In genomic region chr19:13861714-13862531, GRCh38 we compare ENCODE assay signal across 1 cellular context.
TF ChIP-seq lines count a peak whose summit lies in the region.

No MANE protein-coding gene starts in this region.

TF ChIP-seq in GM12878, 131 proteins besides CTCF, POLR2A, EP300 and RAD21 (continued from another document and continues in another):
- TF ChIP-seq E2F4 (IDR thresholded peaks at IDR 0.05; ENCODE audit: low read depth, low read length) (0 out of 2 replicates have a peak, but pooled peaks have one; percentile 17), NR2C1 (IDR thresholded peaks at IDR 0.05) (no peak), USF1 (IDR thresholded peaks at IDR 0.05; ENCODE audit: borderline replicate concordance, extremely low read length, insufficient read depth, low read depth, low read length) (no peak), FOXK2 (IDR thresholded peaks at IDR 0.05) (no peak), SMAD1 (IDR thresholded peaks at IDR 0.05; ENCODE audit: low read depth, partially characterized antibody) (peak; percentile 73), CEBPZ (IDR thresholded peaks at IDR 0.05; ENCODE audit: low read depth, low read length) (no peak), RFX5 (IDR thresholded peaks at IDR 0.05; ENCODE audit: low read depth, low read length) (no peak; the same call in 1 of the 2 replicates), CREB1 (IDR thresholded peaks at IDR 0.05; ENCODE audit: low read depth) (peak; percentile 64), PAX8 (IDR thresholded peaks at IDR 0.05) (no peak), BACH1 (IDR thresholded peaks at IDR 0.05; ENCODE audit: borderline replicate concordance) (peak; percentile 90), MEF2A (IDR thresholded peaks at IDR 0.05; ENCODE audit: insufficient read depth, low read depth, low read length) (peak; percentile 76; the same call in 1 of the 2 replicates), YBX1 (IDR thresholded peaks at IDR 0.05) (no peak), GATAD2B (conservative IDR thresholded peaks at IDR 0.05; ENCODE audit: low read depth) (peak; percentile 100), E2F8 (IDR thresholded peaks at IDR 0.05; ENCODE audit: low read depth, partially characterized antibody) (no peak), ZZZ3 (IDR thresholded peaks at IDR 0.05; ENCODE audit: control insufficient read depth, insufficient read length, low read depth) (no peak), NKRF (conservative IDR thresholded peaks at IDR 0.05) (0 out of 2 replicates have a peak, but pooled peaks have one; percentile 51), SMC3 (IDR thresholded peaks at IDR 0.05; ENCODE audit: borderline replicate concordance, low read length) (peak; percentile 93), JUNB (IDR thresholded peaks at IDR 0.05) (peak; percentile 94), RELA (IDR thresholded peaks at IDR 0.05; ENCODE audit: borderline replicate concordance, partially characterized antibody) (peak; percentile 75), ZBTB4 (CRISPR knock-in tag; IDR thresholded peaks at IDR 0.05) (no peak), ATF7 (IDR thresholded peaks at IDR 0.05; ENCODE audit: low read depth) (peak; percentile 85), MEF2B (IDR thresholded peaks at IDR 0.05; ENCODE audit: partially characterized antibody, poor library complexity, severe bottlenecking) (peak; percentile 99), RELB (IDR thresholded peaks at IDR 0.05; ENCODE audit: low read depth) (peak; percentile 93), SREBF2 (IDR thresholded peaks at IDR 0.05; ENCODE audit: low read length) (no peak), GABPA (IDR thresholded peaks at IDR 0.05; ENCODE audit: low read depth) (no peak), FOS (IDR thresholded peaks at IDR 0.05; ENCODE audit: borderline replicate concordance, extremely low read depth, insufficient read length) (no peak), HCFC1 (IDR thresholded peaks at IDR 0.05; ENCODE audit: low read length) (peak; percentile 4; the same call in 1 of the 2 replicates), CBX5 (IDR thresholded peaks at IDR 0.05; ENCODE audit: low read depth) (0 out of 2 replicates have a peak, but pooled peaks have one; percentile 70), LARP7 (IDR thresholded peaks at IDR 0.05) (no peak; the same call in none of the 2 replicates), NFYA (IDR thresholded peaks at IDR 0.05; ENCODE audit: borderline replicate concordance, low read depth, low read length) (no peak), IKZF2 (IDR thresholded peaks at IDR 0.05) (peak; percentile 96 to 97), SUPT20H (IDR thresholded peaks at IDR 0.05; ENCODE audit: borderline replicate concordance, control insufficient read depth, low read depth, low read length) (no peak), CREM (IDR thresholded peaks at IDR 0.05; ENCODE audit: low read depth) (peak; percentile 82), HDAC6 (IDR thresholded peaks at IDR 0.05; ENCODE audit: unreplicated experiment) (no peak), KDM1A (IDR thresholded peaks at IDR 0.05; ENCODE audit: borderline replicate concordance) (no peak), ZNF217 (IDR thresholded peaks at IDR 0.05) (no peak), ZNF274 (IDR thresholded peaks at IDR 0.05; ENCODE audit: insufficient read depth, insufficient read length) (no peak), CHD1 (IDR thresholded peaks at IDR 0.05; ENCODE audit: low read depth, low read length) (no peak), BCL11A (IDR thresholded peaks at IDR 0.05; ENCODE audit: low read depth, low read length) (peak; percentile 69), SIX5 (IDR thresholded peaks at IDR 0.05; ENCODE audit: low read depth, low read length, severe bottlenecking) (no peak), MTA3 (IDR thresholded peaks at IDR 0.05; ENCODE audit: borderline replicate concordance, low read length) (0 out of 2 replicates have a peak, but pooled peaks have one; percentile 78), ATF2 (IDR thresholded peaks at IDR 0.05; ENCODE audit: low read length) (no peak; the same call in 1 of the 2 replicates), SRF (IDR thresholded peaks at IDR 0.05; ENCODE audit: low read depth in 2 of 2, low read length in 2 of 2) (peak in 1 of 2 experiments; percentile 73; a peak in 1 of 4 replicates), BMI1 (IDR thresholded peaks at IDR 0.05; ENCODE audit: borderline replicate concordance) (no peak), YY1 (IDR thresholded peaks at IDR 0.05; ENCODE audit: low read depth, low read length) (peak; percentile 84), STAT3 (IDR thresholded peaks at IDR 0.05; ENCODE audit: low read depth, low read length) (no peak), CBFB (IDR thresholded peaks at IDR 0.05; ENCODE audit: low read depth) (peak; percentile 43)
